ENCODE assay signal across 20 cellular contexts in genomic region chr15:44912186-44912585, GRCh38. TPM values are rescaled to one million over a fixed set of nuclear protein-coding genes. Genes with fewer than 3 reads are reported as not detected.
"Had no signal": no experiment of that assay in that cellular context is flagged by ENCODE, and none has a peak within 500 bp of the region (broad histone marks: within the 10 kb centered on the region; RNA-seq: fewer than 3 reads in every experiment).

No MANE protein-coding gene starts in this region.

RNA-seq across cellular contexts. Expression of gene TERB2, which starts 44.3 kb away (rescaled TPM):
- total RNA-seq: activated naive CD4-positive, alpha-beta T cell treated with anti-CD3 and anti-CD28 coated beads for 36 hours; activated naive CD4-positive, alpha-beta T cell treated with anti-CD3 and anti-CD28 coated beads, Interleukin-2, amount 50 U/mL, for 72 hours; activated naive CD8-positive, alpha-beta T cell treated with anti-CD3 and anti-CD28 coated beads for 36 hours; activated naive CD8-positive, alpha-beta T cell treated with anti-CD3 and anti-CD28 coated beads, Interleukin-2, amount 10 ng/mL, durations not matched to agents 7 days and 5 days; activated T-cell treated with anti-CD3 and anti-CD28 coated beads, Interleukin-2, amount 50 U/mL, for 4 hours; activated T-cell treated with anti-CD3 and anti-CD28 coated beads, Interleukin-2, amount 50 U/mL, for 72 hours; activated T-helper 1 cell treated with anti-CD3 and anti-CD28 coated beads, Interleukin-12 subunit alpha, Interleukin-12 subunit beta, Interleukin-2, Interleukin-4 antibody, amounts not matched to agents 30 ng/mL and 10 ng/mL and 1 ng/mL, durations not matched to agents 14 hours and 24 hours and 36 hours; activated T-helper 17 cell treated with anti-CD3 and anti-CD28 coated beads, Interleukin-2, amount 50 U/mL, for 72 hours; activated T-helper 2 cell treated with anti-CD3 and anti-CD28 coated beads, Interferon-gamma antibody, Interleukin-2, Interleukin-4, amounts not matched to agents 10 μg/mL and 5 μg/mL and 100 μg/mL, durations not matched to agents 14 hours and 24 hours and 36 hours; adrenal gland; aorta; ascending aorta; astrocyte; body of pancreas; breast epithelium; bronchial epithelial cell; cardiac muscle cell; cardiac septum; cerebellum had no signal
- polyA plus RNA-seq: adipose tissue, adrenal gland, aorta, cardiac muscle cell had no signal
